Comparison of ENCODE assay signal across 16 cellular contexts in the genomic region with DNA sequence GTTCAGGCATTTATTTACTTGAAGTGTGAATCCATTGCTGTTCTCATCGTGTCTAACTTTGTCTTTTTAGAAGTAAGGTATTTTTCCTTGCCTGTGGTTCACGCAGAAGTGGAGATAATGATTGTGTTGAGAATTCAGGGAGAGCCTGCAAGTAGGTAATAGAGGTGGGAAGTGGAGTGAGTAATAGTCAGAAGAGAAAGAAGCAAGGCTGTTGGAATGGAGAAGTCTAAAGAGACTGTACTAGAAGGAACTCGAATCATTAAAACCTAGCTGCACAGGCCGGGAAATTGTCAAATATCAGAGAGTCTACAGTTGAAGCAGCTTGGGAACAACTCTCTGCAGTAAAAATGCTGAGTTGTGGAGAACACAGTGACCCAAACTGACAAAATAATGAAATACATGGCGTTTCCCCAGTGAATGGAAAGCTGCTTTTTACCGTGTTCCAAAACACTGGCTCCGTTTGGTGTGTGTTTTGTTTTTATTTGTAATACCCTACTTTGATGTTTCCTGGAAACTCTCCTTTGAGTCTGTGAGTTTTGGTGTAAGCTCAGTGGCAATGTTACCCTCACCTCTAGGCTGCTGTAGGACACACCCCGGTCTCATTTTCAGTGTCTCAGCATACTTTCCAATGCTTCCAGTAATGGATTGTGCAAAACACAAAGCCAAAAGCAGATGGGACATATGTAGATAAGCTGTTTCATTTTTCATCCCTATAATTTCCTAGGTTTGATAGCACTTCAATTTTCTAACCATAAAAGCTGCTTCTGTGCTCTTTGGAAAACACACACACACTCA.
DNase-seq lines count a peak whose midpoint lies in the region; ATAC-seq and TF ChIP-seq lines count a peak whose summit lies in the region.
"Had no signal": no experiment of that assay in that cellular context is flagged by ENCODE, and none has a peak within 500 bp of the region (broad histone marks: within the 10 kb centered on the region; RNA-seq: fewer than 3 reads in every experiment).

No MANE protein-coding gene starts in this region.

- no peaks in the 10 kb centered on the region for H4K20me1 ChIP-seq in smooth muscle cell (ENCODE audit: low read depth)

- H3K4me2 ChIP-seq in smooth muscle cell: peak overlapping the region; percentile 42
- H3K4me2 ChIP-seq: KMS-11 had no signal

- H3F3A ChIP-seq in smooth muscle cell (ENCODE audit: low read depth): no peaks in the 10 kb centered on the region

- no peaks in the 10 kb centered on the region for H3K27me3 ChIP-seq in endocrine pancreas (ENCODE audit: control insufficient read depth, insufficient read depth, low read length)
- H3K27me3 ChIP-seq in smooth muscle cell (ENCODE audit: low read depth): no peaks in the 10 kb centered on the region

- H3K27ac ChIP-seq in smooth muscle cell (ENCODE audit: low read depth): peak overlapping the region; percentile 20
- H3K27ac ChIP-seq: C4-2B, KMS-11 had no signal

- H3K9me3 ChIP-seq in endocrine pancreas (ENCODE audit: control insufficient read depth, low read length): no peaks in the 10 kb centered on the region
- no peaks in the 10 kb centered on the region for H3K9me3 ChIP-seq in smooth muscle cell (replicated peaks; ENCODE audit: low read depth)

- H3K4me1 ChIP-seq in endocrine pancreas (ENCODE audit: control insufficient read depth, insufficient read depth, low read length) (peaks cover 14% of the 10 kb centered on the region), smooth muscle cell (ENCODE audit: low read depth) (peaks cover 7% of the 10 kb centered on the region)

- WGBS in smooth muscle cell (ENCODE audit: low lambda C conversion rate): 58% methylated on average over 8 of the region's 8 CpGs

- H3K4me3 ChIP-seq in endocrine pancreas (ENCODE audit: control insufficient read depth, insufficient read depth, low read length) (peak overlapping the region; percentile 51), smooth muscle cell (no peak overlapping the region)
- H3K4me3 ChIP-seq: coronary artery had no signal

- intact Hi-C loops in left colon (cut with DNase I, micrococcal nuclease): no loop called here

- ATAC-seq in left colon (peak; percentile 25), GM21717 (IDR thresholded peaks at IDR 0.05; ENCODE audit: unreplicated experiment) (no peak)
- ATAC-seq: stimulated activated naive CD8-positive, alpha-beta T cell treated with anti-CD3 and anti-CD28 coated beads, Interleukin-15, amount 100 ng/mL, for 72 hours had no signal

- no peaks in the 10 kb centered on the region for H3K36me3 ChIP-seq in endocrine pancreas (ENCODE audit: control insufficient read depth, insufficient read depth, low read length)
- H3K36me3 ChIP-seq in smooth muscle cell (ENCODE audit: low read depth): no peaks in the 10 kb centered on the region

- DNase-seq in NCI-H2227 (lab: John Stamatoyannopoulos, UW; ENCODE audit: unreplicated experiment): peak; percentile 67
- no peak for DNase-seq in left colon
- no peak for DNase-seq in smooth muscle cell (lab: John Stamatoyannopoulos, UW; ENCODE audit: unreplicated experiment)
- no peak for DNase-seq in activated effector memory CD4-positive, alpha-beta T cell treated with anti-CD3 and anti-CD28 coated beads, Interleukin-2, amount 50 U/mL, for 16 hours
- no peak for DNase-seq in NCI-H345 treated with DMSO at 0.1 percent for 48 hours (lab: John Stamatoyannopoulos, UW; ENCODE audit: unreplicated experiment)
- DNase-seq: activated CD4-positive, alpha-beta memory T cell treated with anti-CD3 and anti-CD28 coated beads for 36 hours; DND-41; NCI-H1436 treated with DMSO at 0.1 percent for 48 hours; NCI-H524 treated with DMSO at 0.1 percent for 48 hours; stimulated activated naive CD8-positive, alpha-beta T cell treated with anti-CD3 and anti-CD28 coated beads, Interleukin-15, amount 100 ng/mL, for 72 hours; SW 1271 had no signal

- H2AFZ ChIP-seq in smooth muscle cell (ENCODE audit: low read depth): peak overlapping the region; percentile 34

- no peak for TF ChIP-seq CTCF in smooth muscle cell (IDR thresholded peaks at IDR 0.05; ENCODE audit: borderline replicate concordance, insufficient read depth, poor library complexity, severe bottlenecking)

- H3K79me2 ChIP-seq in smooth muscle cell (ENCODE audit: low read depth): no peaks in the 10 kb centered on the region

- H3K9ac ChIP-seq in endocrine pancreas (ENCODE audit: control insufficient read depth, insufficient read depth, low read length): no peak overlapping the region
- no peak overlapping the region for H3K9ac ChIP-seq in smooth muscle cell (ENCODE audit: low read depth)
- H3K9ac ChIP-seq: KMS-11 had no signal
